In the genomic region with DNA sequence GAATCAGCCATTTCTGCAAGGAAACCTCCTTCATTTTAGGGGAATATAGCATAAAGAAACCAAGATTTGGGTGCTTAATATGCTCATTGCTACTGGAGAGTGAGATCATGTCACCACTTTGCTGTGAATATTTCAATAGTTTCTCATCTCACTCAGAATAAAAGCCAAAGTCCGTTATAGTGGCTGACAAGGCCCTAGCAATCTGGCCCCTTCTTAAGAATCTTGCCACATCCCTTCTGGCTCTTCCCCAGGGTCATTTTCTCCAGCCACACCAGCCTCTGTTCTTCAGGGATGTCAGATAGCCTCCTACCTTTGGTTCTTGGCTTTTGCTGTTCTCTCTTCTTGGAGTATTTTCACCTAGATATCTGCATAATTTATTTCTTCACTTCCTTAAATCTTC, we compare ENCODE assay signal across 17 cellular contexts. TPM values are rescaled to one million over a fixed set of nuclear protein-coding genes. Genes with fewer than 3 reads are reported as not detected.
"Had no signal": no experiment of that assay in that cellular context is flagged by ENCODE, and none has a peak within 500 bp of the region (broad histone marks: within the 10 kb centered on the region; RNA-seq: fewer than 3 reads in every experiment).

No MANE protein-coding gene starts in this region.

- H3K4me1 ChIP-seq: foreskin keratinocyte, left lung, uterus had no signal

- H3K4me3 ChIP-seq: adrenal gland, left lung, right lobe of liver, transverse colon, uterus had no signal

- H3K9me3 ChIP-seq: adrenal gland, left lung, right lobe of liver, transverse colon, uterus had no signal

- H3K27me3 ChIP-seq: adrenal gland, foreskin keratinocyte, left lung, right lobe of liver, transverse colon, uterus had no signal

- H3K27ac ChIP-seq: foreskin keratinocyte, left lung, right lobe of liver, uterus had no signal

- DNase-seq: activated CD4-positive, alpha-beta T cell treated with anti-CD3 and anti-CD28 coated beads, Interleukin-2, amount 10 ng/mL, durations not matched to agents 7 days and 5 days; activated CD8-positive, alpha-beta memory T cell treated with anti-CD3 and anti-CD28 coated beads, Interleukin-2, amount 50 U/mL, for 4 hours; activated effector memory CD4-positive, alpha-beta T cell treated with anti-CD3 and anti-CD28 coated beads, Interleukin-2, amount 50 U/mL, for 16 hours; activated T-cell treated with anti-CD3 and anti-CD28 coated beads, Interleukin-2, amount 50 U/mL, for 48 hours; adrenal gland; foreskin keratinocyte; glutamatergic neuron; left lung; occipital lobe; right lobe of liver; stimulated activated CD4-positive, alpha-beta T cell treated with anti-CD3 and anti-CD28 coated beads, Interleukin-4, amount 100 ng/mL, for 4 hours; stimulated activated naive B cell treated with anti-CD40 and anti-IgM and Interleukin-4, amounts not matched to agents 10 μg/mL and 1 μg/mL and 100 μg/mL, for 72 hours; transverse colon; uterus had no signal

- H3K36me3 ChIP-seq: adrenal gland, left lung, right lobe of liver, transverse colon, uterus had no signal

- ATAC-seq: activated CD4-positive, CD25-positive, alpha-beta regulatory T cell treated with anti-CD3 and anti-CD28 coated beads, Interleukin-2, amount 50 U/mL, for 24 hours; foreskin keratinocyte; stimulated activated naive B cell treated with anti-CD40 and anti-IgM and Interleukin-4, amounts not matched to agents 10 μg/mL and 1 μg/mL and 100 μg/mL, for 72 hours had no signal

RNA-seq across cellular contexts. Expression of gene MLIP, which starts 24.8 kb away (rescaled TPM):
- total RNA-seq: activated CD4-positive, alpha-beta T cell treated with anti-CD3 and anti-CD28 coated beads, Interleukin-2, amount 10 ng/mL, durations not matched to agents 7 days and 5 days; foreskin keratinocyte; kidney epithelial cell; uterus had no signal
- polyA plus RNA-seq: foreskin keratinocyte, neural cell had no signal
